ENCODE assay signal across 11 cellular contexts in the genomic region with DNA sequence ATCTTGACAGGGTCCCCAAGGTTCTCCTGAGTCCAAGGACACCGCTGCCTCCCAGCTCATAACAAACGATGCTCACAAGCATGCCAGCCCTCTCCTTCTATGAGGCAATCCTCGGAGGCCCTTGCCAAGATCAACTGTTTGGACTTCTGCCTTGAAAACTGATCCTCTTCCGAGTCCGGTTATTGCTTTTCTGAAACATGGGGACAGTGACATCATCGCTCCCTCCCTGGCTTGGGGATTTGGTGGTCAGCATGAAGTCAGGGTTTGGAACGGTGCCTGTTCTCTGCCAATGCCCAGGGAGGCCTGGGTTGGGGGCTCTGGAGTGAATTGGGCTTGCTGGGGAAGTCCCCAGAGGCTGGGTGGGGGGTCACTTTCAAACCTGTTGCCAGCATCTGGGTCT.
DNase-seq lines count a peak whose midpoint lies in the region; ATAC-seq and TF ChIP-seq lines count a peak whose summit lies in the region.
"Had no signal": no experiment of that assay in that cellular context is flagged by ENCODE, and none has a peak within 500 bp of the region (broad histone marks: within the 10 kb centered on the region; RNA-seq: fewer than 3 reads in every experiment).

No MANE protein-coding gene starts in this region.

- no peak for TF ChIP-seq CTCF in MCF 10A (IDR thresholded peaks at IDR 0.05; ENCODE audit: unreplicated experiment)

- H3K27ac Mint-ChIP-seq in MCF 10A (ENCODE audit: low read depth, unreplicated experiment), result no peak overlapping the region
- H3K27ac Mint-ChIP-seq: activated B cell treated with CpG ODN at 0.5 μM for 24 hours; CD4-positive, CD25-positive, alpha-beta regulatory T cell; IgD-negative memory B cell had no signal

- no peaks in the 10 kb centered on the region for H3K27me3 Mint-ChIP-seq in MCF 10A (ENCODE audit: insufficient read depth, unreplicated experiment)

- DNase-seq in ELR (ENCODE audit: low read depth), result peak; percentile 8
- peak; percentile 70 for DNase-seq in MCF 10A (ENCODE audit: unreplicated experiment)
- peak; percentile 22 to 30 for DNase-seq in left colon
- DNase-seq in skeletal muscle cell (ENCODE audit: low read depth), result peak; percentile 79
- DNase-seq in NCI-H1417 (lab: John Stamatoyannopoulos, UW), result no peak
- no peak for DNase-seq in NCI-H2171 (lab: John Stamatoyannopoulos, UW)
- DNase-seq: activated B cell treated with CpG ODN at 0.5 μM for 24 hours; CD4-positive, CD25-positive, alpha-beta regulatory T cell had no signal

- H3K4me3 Mint-ChIP-seq in MCF 10A (ENCODE audit: unreplicated experiment), result no peak overlapping the region
- H3K4me3 Mint-ChIP-seq: activated B cell treated with CpG ODN at 0.5 μM for 24 hours; CD4-positive, CD25-positive, alpha-beta regulatory T cell; IgD-negative memory B cell had no signal

- CTCF ChIA-PET in MCF 10A (lab: Yijun Ruan, JAX), result no interaction called here

- H3K9me3 Mint-ChIP-seq in MCF 10A (ENCODE audit: unreplicated experiment), result peaks cover 7% of the 10 kb centered on the region

- H3K4me3 ChIP-seq in skeletal muscle cell (ENCODE audit: low read depth, low read length), result no peak overlapping the region

- BruUV-seq in MCF 10A (replicated peaks; lab: Mats Ljungman, UMichigan), result no TSS peak

- H3K4me1 Mint-ChIP-seq in MCF 10A (ENCODE audit: insufficient read depth, unreplicated experiment), result peaks cover 11% of the 10 kb centered on the region
- H3K4me1 Mint-ChIP-seq: activated B cell treated with CpG ODN at 0.5 μM for 24 hours, IgD-negative memory B cell had no signal

- H3K36me3 Mint-ChIP-seq in MCF 10A (ENCODE audit: insufficient read depth, unreplicated experiment), result no peaks in the 10 kb centered on the region
- H3K36me3 Mint-ChIP-seq: CD4-positive, CD25-positive, alpha-beta regulatory T cell; IgD-negative memory B cell had no signal

- intact Hi-C loops in MCF 10A (cut with micrococcal nuclease), result no loop called here
- intact Hi-C loops in left colon (cut with DNase I, micrococcal nuclease), result no loop called here

- no peak for ATAC-seq in left colon
- ATAC-seq in GM19452 (IDR thresholded peaks at IDR 0.05; ENCODE audit: unreplicated experiment), result no peak
- no peak for ATAC-seq in HG02973 (IDR thresholded peaks at IDR 0.05; ENCODE audit: unreplicated experiment)

- POLR2A ChIA-PET in MCF 10A (lab: Yijun Ruan, JAX), result no interaction called here

Comparison
In these comparisons a context has a peak if more than half of its experiments do, and no peak if none do; other contexts are left out.
1. DNase-seq: peak in ELR (single experiment), MCF 10A (single experiment), left colon (2 of 2) and skeletal muscle cell (single experiment); none in NCI-H1417 (0 of 3) and NCI-H2171 (single experiment).